In genomic region chr12:4604684-4605193, GRCh38 we compare ENCODE assay signal across 8 cellular contexts. TPM values are rescaled to one million over a fixed set of nuclear protein-coding genes. Genes with fewer than 3 reads are reported as not detected.
A peak's percentile ranks its signal among the peaks of the same experiment; 100 is the strongest.
DNase-seq lines count a peak whose midpoint lies in the region; ATAC-seq, FAIRE-seq and TF ChIP-seq lines count a peak whose summit lies in the region.

No MANE protein-coding gene starts in this region.

- peak; percentile 54 for FAIRE-seq in TTC549 (lab: Jason Lieb, UNC)

- H3K9me3 ChIP-seq in body of pancreas (no peaks in the 10 kb centered on the region), iPS DF 6.9 (ENCODE audit: control insufficient read depth, insufficient read depth, low read length) (no peaks in the 10 kb centered on the region)

- intact Hi-C loops in body of pancreas (cut with DNase I), result no loop called here

- ATAC-seq in GM18499 (IDR thresholded peaks at IDR 0.05; ENCODE audit: insufficient read depth, unreplicated experiment) (peak; percentile 95), HG02938 (IDR thresholded peaks at IDR 0.05; ENCODE audit: unreplicated experiment) (peak; percentile 84), body of pancreas (peak; percentile 97)

- TF ChIP-seq CTCF in 22Rv1 (IDR thresholded peaks at IDR 0.05) (peak; percentile 99), body of pancreas (IDR thresholded peaks at IDR 0.05) (peak; percentile 91 to 98 (median 97))

- DNase-seq in NCI-H1930 (lab: John Stamatoyannopoulos, UW) (peak; percentile 76 to 88), body of pancreas (peak; percentile 83 to 88 (median 85)), iPS DF 6.9 (ENCODE audit: low read depth, low spot score) (peak; percentile 55), skeletal muscle cell (ENCODE audit: low read depth) (peak; percentile 58)

- TF ChIP-seq POLR2A in body of pancreas (IDR thresholded peaks at IDR 0.05), result peak in 2 of 3 donors; percentile 74 to 81

- peak overlapping the region; percentile 23; the same call in 1 of the 2 replicates for H3K27ac ChIP-seq in 22Rv1
- peak overlapping the region; percentile 21 to 71 (median 62) for H3K27ac ChIP-seq in body of pancreas
- H3K27ac ChIP-seq in iPS DF 6.9 (ENCODE audit: low read length), result no peak overlapping the region

- H3K27me3 ChIP-seq in body of pancreas (no peaks in the 10 kb centered on the region), iPS DF 6.9 (ENCODE audit: control insufficient read depth, insufficient read depth, low read length) (no peaks in the 10 kb centered on the region)

- no peaks in the 10 kb centered on the region for H3K36me3 ChIP-seq in body of pancreas (replicated peaks in 1 of 2; ENCODE audit: insufficient read depth in 1 of 2, low read depth in 2 of 2)
- no peaks in the 10 kb centered on the region for H3K36me3 ChIP-seq in iPS DF 6.9 (ENCODE audit: control insufficient read depth, insufficient read depth, low read length)

- H3K4me3 ChIP-seq in body of pancreas, result peak overlapping the region; percentile 80 to 97
- H3K4me3 ChIP-seq in iPS DF 6.9 (ENCODE audit: low read length), result peak overlapping the region; percentile 97
- H3K4me3 ChIP-seq in skeletal muscle cell (ENCODE audit: low read depth, low read length), result peak overlapping the region; percentile 91

- 0% methylated on average over 16 to 25 of the region's 25 CpGs for WGBS in body of pancreas, 2 donors
- no CpG with 5 or more reads among the region's 25 CpGs for WGBS in iPS DF 6.9 (ENCODE audit: insufficient coverage, insufficient read length)

- H3K4me1 ChIP-seq in body of pancreas, result peaks cover 18% of the 10 kb centered on the region
- H3K4me1 ChIP-seq in iPS DF 6.9 (ENCODE audit: control insufficient read depth, insufficient read depth, low read length), result no peaks in the 10 kb centered on the region

RNA-seq across cellular contexts. Expression of gene DYRK4, which starts 42.7 kb away (rescaled TPM):
- 10 to 100 TPM in 1 of 2 donors, 1 to 10 TPM in 1; 7.9 to 13.2 TPM for total RNA-seq in body of pancreas

RNA-seq across cellular contexts. Expression of gene AKAP3, which starts 44.1 kb away (rescaled TPM):
- 1 to 10 TPM; 3.4 to 8.2 TPM for total RNA-seq in body of pancreas

RNA-seq across cellular contexts. Expression of gene NDUFA9, which starts 44.2 kb away (rescaled TPM):
- 10 to 100 TPM; 12.5 to 16.9 TPM for total RNA-seq in body of pancreas
